ENCODE assay signal across 3 cellular contexts in genomic region chr13:54591540-54591939, GRCh38.
"Had no signal": no experiment of that assay in that cellular context is flagged by ENCODE, and none has a peak within 500 bp of the region (broad histone marks: within the 10 kb centered on the region; RNA-seq: fewer than 3 reads in every experiment).

No MANE protein-coding gene starts in this region.

- ATAC-seq: GM12878 had no signal

- H3K4me3 ChIP-seq: GM12878 had no signal

- DNase-seq: GDM1, GF-D8 had no signal
